In the genomic region with DNA sequence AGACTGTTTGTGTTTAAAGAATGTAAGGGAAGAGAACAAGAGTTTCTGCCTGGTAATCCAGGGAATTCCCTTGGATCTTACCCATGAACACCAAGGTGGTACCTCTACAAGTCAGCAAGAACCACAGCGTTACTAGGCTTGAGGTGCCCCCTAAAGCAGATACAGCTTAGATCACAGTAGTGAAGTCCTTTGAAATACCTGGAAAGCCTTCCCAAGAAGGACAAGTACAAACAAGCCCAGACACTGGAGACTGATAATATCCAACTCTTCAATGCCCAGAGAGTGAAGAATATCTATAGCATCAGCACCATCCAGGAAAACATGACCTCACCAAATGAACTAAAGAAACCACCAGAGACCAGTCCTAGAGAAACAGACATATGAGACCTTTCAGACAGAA, we compare ENCODE assay signal across 29 cellular contexts.
"Had no signal": no experiment of that assay in that cellular context is flagged by ENCODE, and none has a peak within 500 bp of the region (broad histone marks: within the 10 kb centered on the region; RNA-seq: fewer than 3 reads in every experiment).

No MANE protein-coding gene starts in this region.

- H3K27me3 Mint-ChIP-seq: activated B cell treated with CpG ODN at 0.5 μM for 24 hours; activated naive CD8-positive, alpha-beta T cell treated with anti-CD3 and anti-CD28 coated beads for 36 hours; memory B cell; stimulated activated memory B cell treated with anti-CD40 and anti-IgM and Interleukin-4, amounts not matched to agents 10 μg/mL and 1 μg/mL and 100 μg/mL, for 72 hours; stimulated activated naive CD8-positive, alpha-beta T cell treated with anti-CD3 and anti-CD28 coated beads, Interleukin-15, amount 100 ng/mL, for 72 hours had no signal

- H3K4me3 Mint-ChIP-seq: activated B cell treated with CpG ODN at 0.5 μM for 24 hours; activated naive CD4-positive, alpha-beta T cell treated with anti-CD3 and anti-CD28 coated beads for 36 hours; activated naive CD8-positive, alpha-beta T cell treated with anti-CD3 and anti-CD28 coated beads for 36 hours; activated T-helper 1 cell treated with anti-CD3 and anti-CD28 coated beads, Interleukin-12 subunit alpha, Interleukin-12 subunit beta, Interleukin-2, Interleukin-4 antibody, amounts not matched to agents 30 ng/mL and 10 ng/mL and 1 ng/mL, durations not matched to agents 14 hours and 24 hours and 36 hours; immature natural killer cell; memory B cell; stimulated activated memory B cell treated with anti-CD40 and anti-IgM and Interleukin-4, amounts not matched to agents 10 μg/mL and 1 μg/mL and 100 μg/mL, for 72 hours; stimulated activated naive CD8-positive, alpha-beta T cell treated with anti-CD3 and anti-CD28 coated beads, Interleukin-15, amount 100 ng/mL, for 72 hours had no signal

- H3K4me1 ChIP-seq: prostate gland had no signal

- H3K36me3 Mint-ChIP-seq: immature natural killer cell; stimulated activated memory B cell treated with anti-CD40 and anti-IgM and Interleukin-4, amounts not matched to agents 10 μg/mL and 1 μg/mL and 100 μg/mL, for 72 hours had no signal

- H3K27me3 ChIP-seq: adrenal gland, brain microvascular endothelial cell, gastroesophageal sphincter, pancreas, sigmoid colon had no signal

- ATAC-seq: gastroesophageal sphincter; naive thymus-derived CD8-positive, alpha-beta T cell; pancreas; stimulated activated memory B cell treated with anti-CD40 and anti-IgM and Interleukin-4, amounts not matched to agents 10 μg/mL and 1 μg/mL and 100 μg/mL, for 72 hours; stimulated activated naive CD8-positive, alpha-beta T cell treated with anti-CD3 and anti-CD28 coated beads, Interleukin-15, amount 100 ng/mL, for 72 hours had no signal

- H3K4me3 ChIP-seq: adrenal gland, gastroesophageal sphincter, pancreas, prostate gland, sigmoid colon had no signal

- H3K27ac Mint-ChIP-seq: activated B cell treated with CpG ODN at 0.5 μM for 24 hours; activated naive CD4-positive, alpha-beta T cell treated with anti-CD3 and anti-CD28 coated beads for 36 hours; activated naive CD8-positive, alpha-beta T cell treated with anti-CD3 and anti-CD28 coated beads for 36 hours; activated T-helper 1 cell treated with anti-CD3 and anti-CD28 coated beads, Interleukin-12 subunit alpha, Interleukin-12 subunit beta, Interleukin-2, Interleukin-4 antibody, amounts not matched to agents 30 ng/mL and 10 ng/mL and 1 ng/mL, durations not matched to agents 14 hours and 24 hours and 36 hours; immature natural killer cell; memory B cell; stimulated activated memory B cell treated with anti-CD40 and anti-IgM and Interleukin-4, amounts not matched to agents 10 μg/mL and 1 μg/mL and 100 μg/mL, for 72 hours had no signal

- FAIRE-seq: pancreas, small intestine had no signal

- H3K36me3 ChIP-seq: adrenal gland, gastroesophageal sphincter, pancreas, prostate gland, sigmoid colon had no signal

- DNase-seq: activated B cell treated with CpG ODN at 0.5 μM for 24 hours; activated CD4-positive, alpha-beta T cell treated with anti-CD3 and anti-CD28 coated beads, Interleukin-2, amount 50 U/mL, for 4 hours; activated CD8-positive, alpha-beta memory T cell treated with anti-CD3 and anti-CD28 coated beads, Interleukin-2, amount 50 U/mL, for 4 hours; activated effector memory CD4-positive, alpha-beta T cell treated with anti-CD3 and anti-CD28 coated beads, Interleukin-2, amount 50 U/mL, for 16 hours; activated naive CD4-positive, alpha-beta T cell treated with anti-CD3 and anti-CD28 coated beads for 36 hours; activated naive CD8-positive, alpha-beta T cell treated with anti-CD3 and anti-CD28 coated beads for 36 hours; activated T-cell treated with anti-CD3 and anti-CD28 coated beads, Interleukin-2, amount 50 U/mL, for 1 hour; adrenal gland; aorta; brain microvascular endothelial cell; central memory CD4-positive, alpha-beta T cell; erythroblast; head of caudate nucleus; hypothalamus; immature natural killer cell; naive thymus-derived CD8-positive, alpha-beta T cell; nucleus accumbens; pancreas; sigmoid colon; small intestine; stimulated activated CD4-positive, alpha-beta T cell treated with anti-CD3 and anti-CD28 coated beads, Interleukin-4, amount 100 ng/mL, for 24 hours; stimulated activated naive CD8-positive, alpha-beta T cell treated with anti-CD3 and anti-CD28 coated beads, Interleukin-15, amount 100 ng/mL, for 72 hours; substantia nigra; T-helper 2 cell had no signal

- H3K9me3 Mint-ChIP-seq: activated B cell treated with CpG ODN at 0.5 μM for 24 hours; activated naive CD4-positive, alpha-beta T cell treated with anti-CD3 and anti-CD28 coated beads for 36 hours; activated naive CD8-positive, alpha-beta T cell treated with anti-CD3 and anti-CD28 coated beads for 36 hours; activated T-helper 1 cell treated with anti-CD3 and anti-CD28 coated beads, Interleukin-12 subunit alpha, Interleukin-12 subunit beta, Interleukin-2, Interleukin-4 antibody, amounts not matched to agents 30 ng/mL and 10 ng/mL and 1 ng/mL, durations not matched to agents 14 hours and 24 hours and 36 hours; immature natural killer cell; memory B cell; naive thymus-derived CD8-positive, alpha-beta T cell; stimulated activated memory B cell treated with anti-CD40 and anti-IgM and Interleukin-4, amounts not matched to agents 10 μg/mL and 1 μg/mL and 100 μg/mL, for 72 hours; stimulated activated naive CD8-positive, alpha-beta T cell treated with anti-CD3 and anti-CD28 coated beads, Interleukin-15, amount 100 ng/mL, for 72 hours had no signal

- H3K9me3 ChIP-seq: adrenal gland, gastroesophageal sphincter, pancreas, prostate gland, sigmoid colon had no signal

- H3K27ac ChIP-seq: adrenal gland, brain microvascular endothelial cell, gastroesophageal sphincter, pancreas, prostate gland, sigmoid colon had no signal
